Comparison of ENCODE assay signal across 8 cellular contexts in the genomic region with DNA sequence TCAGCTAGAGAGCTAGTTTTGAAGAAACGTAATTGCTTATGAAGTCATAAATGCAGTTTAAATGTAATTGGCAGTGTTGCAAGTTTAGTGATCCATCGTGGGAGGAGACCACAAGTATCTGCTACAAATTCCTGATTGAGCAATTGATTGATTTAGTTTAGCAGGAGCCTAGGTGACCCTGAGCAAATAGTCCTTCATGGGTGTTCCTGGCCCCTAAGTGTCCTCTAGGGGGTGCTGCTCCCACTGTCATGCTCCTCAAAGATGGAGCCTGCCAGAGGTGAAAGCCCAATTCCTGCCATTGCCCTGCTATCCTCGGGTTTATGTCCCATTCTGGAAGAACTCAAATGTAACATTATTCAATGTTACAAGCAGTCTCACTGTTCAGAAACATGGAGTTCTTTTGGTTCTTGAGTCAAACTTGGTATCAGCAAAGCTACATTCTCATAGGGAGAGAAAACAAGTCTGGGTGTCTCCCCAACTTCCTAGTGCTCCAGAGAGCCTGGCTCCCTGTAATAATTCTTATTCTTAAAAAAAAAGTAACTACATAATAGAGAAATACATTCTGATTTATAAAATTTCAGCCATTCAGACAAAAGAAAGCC. TPM values are rescaled to one million over a fixed set of nuclear protein-coding genes. Genes with fewer than 3 reads are reported as not detected.
DNase-seq lines count a peak whose midpoint lies in the region; ATAC-seq, FAIRE-seq and TF ChIP-seq lines count a peak whose summit lies in the region.

No MANE protein-coding gene starts in this region.

- H3K4me1 ChIP-seq in mammary epithelial cell (ENCODE audit: insufficient read depth, low read length), result no peaks in the 10 kb centered on the region
- H3K4me1 ChIP-seq in kidney (ENCODE audit: control insufficient read depth in 1 of 2, insufficient read depth in 1 of 2, low read depth in 1 of 2, low read length in 2 of 2), result peaks cover 0 to 3% of the 10 kb centered on the region in 2 donors

- DNase-seq in AG08396 (ENCODE audit: low spot score) (peak; percentile 83), NCI-H146 (lab: John Stamatoyannopoulos, UW) (peak; percentile 70), mammary epithelial cell (peak; percentile 36), kidney (no peak), NCI-H128 (lab: John Stamatoyannopoulos, UW; ENCODE audit: unreplicated experiment) (no peak)
- DNase-seq in stimulated activated CD4-positive, alpha-beta T cell treated with anti-CD3 and anti-CD28 coated beads, Interleukin-4, amount 100 ng/mL, for 4 hours, result peak; percentile 61 to 66

- 58% methylated on average over 3 of the region's 3 CpGs for WGBS in mammary epithelial cell (ENCODE audit: low coverage, missing lambda C conversion rate)

- H3K36me3 ChIP-seq in mammary epithelial cell (ENCODE audit: insufficient read depth, low read length), result no peaks in the 10 kb centered on the region
- no peaks in the 10 kb centered on the region for H3K36me3 ChIP-seq in kidney (ENCODE audit: control insufficient read depth in 1 of 2, insufficient read depth in 2 of 2, low read length in 2 of 2)

- no TSS peak for BruUV-seq in mammary epithelial cell (replicated peaks; lab: Mats Ljungman, UMichigan)

- no peak overlapping the region for H2AFZ ChIP-seq in mammary epithelial cell (ENCODE audit: low read depth, low read length)

- peak; percentile 46 for TF ChIP-seq CTCF in VCaP (conservative IDR thresholded peaks at IDR 0.05)
- TF ChIP-seq CTCF in mammary epithelial cell (conservative IDR thresholded peaks at IDR 0.05 in 1 of 2, IDR thresholded peaks at IDR 0.05 in 1 of 2; ENCODE audit: extremely low read depth in 1 of 2, insufficient read depth in 1 of 2, low read depth in 1 of 2, low read length in 2 of 2), result peak; percentile 85 to 89
- peak; percentile 50 for TF ChIP-seq CTCF in kidney (IDR thresholded peaks at IDR 0.05; ENCODE audit: borderline replicate concordance, extremely low read depth, insufficient read depth)

- H3K27me3 ChIP-seq in mammary epithelial cell (ENCODE audit: insufficient read depth, low read length), result no peaks in the 10 kb centered on the region

- CTCF ChIA-PET in mammary epithelial cell (lab: Charles Lee; ENCODE audit: low non-redundant PET), result interaction anchor here (0.7 kb wide), 1 partner anchor 30 kb away, joined by 4 read pairs; the partner anchor contains the start of gene SENP5

- in situ Hi-C loops in mammary epithelial cell (cut with MboI; ENCODE audit: low sequenced_read_pairs in 2 of 2), result no loop called here

- ATAC-seq in GM19351 (IDR thresholded peaks at IDR 0.05; ENCODE audit: unreplicated experiment), result peak; percentile 53

- H3K9me3 ChIP-seq in mammary epithelial cell (replicated peaks; ENCODE audit: insufficient read depth, low read length), result no peaks in the 10 kb centered on the region
- H3K9me3 ChIP-seq in kidney (ENCODE audit: control insufficient read depth in 1 of 2, low read length in 2 of 2), result no peaks in the 10 kb centered on the region

- H3K27ac ChIP-seq in VCaP, result no peak overlapping the region
- H3K27ac ChIP-seq in mammary epithelial cell (ENCODE audit: insufficient read depth, low read depth, low read length), result no peak overlapping the region
- no peak overlapping the region for H3K27ac ChIP-seq in kidney (ENCODE audit: low read depth in 2 of 2, low read length in 2 of 2)

- no peaks in the 10 kb centered on the region for H4K20me1 ChIP-seq in mammary epithelial cell (ENCODE audit: insufficient read depth, low read length)

- intact Hi-C loops in mammary epithelial cell (cut with micrococcal nuclease) (loop anchor here (1.0 kb wide), 2 partner anchors 104 to 131 kb away; partner anchors contain the start of gene NCBP2), kidney (cut with DNase I) (loop anchor here (10.0 kb wide), 1 partner anchor 127 kb away; the partner anchor contains the start of gene PIGZ)

- H3K4me3 ChIP-seq in mammary epithelial cell (replicated peaks in 1 of 3; ENCODE audit: insufficient read depth in 1 of 3, low read depth in 2 of 3, low read length in 3 of 3), result no peak overlapping the region
- H3K4me3 ChIP-seq in kidney (ENCODE audit: low read length in 2 of 2), result no peak overlapping the region

- no peaks in the 10 kb centered on the region for H3K79me2 ChIP-seq in mammary epithelial cell (ENCODE audit: insufficient read depth, low read length)

- dilution Hi-C loops in mammary epithelial cell (cut with HindIII; ENCODE audit: low sequenced_read_pairs), result no loop called here

- no peak for FAIRE-seq in kidney (lab: Jason Lieb, UNC)

- no peak overlapping the region for H3K9ac ChIP-seq in mammary epithelial cell (ENCODE audit: insufficient read depth, low read length)
- H3K9ac ChIP-seq in kidney (ENCODE audit: low read length in 2 of 2), result no peak overlapping the region

- no peak overlapping the region for H3K4me2 ChIP-seq in mammary epithelial cell (ENCODE audit: insufficient read depth, low read depth, low read length)

RNA-seq across cellular contexts. Expression of gene SENP5, which starts 29.8 kb away (rescaled TPM):
- total RNA-seq in mammary epithelial cell, result 10 to 100 TPM; 30.5 to 39.7 TPM
- polyA plus RNA-seq in mammary epithelial cell, result 9.5 TPM
- polyA minus RNA-seq in mammary epithelial cell, result 36.0 TPM
- total RNA-seq in kidney, result 27.5 TPM
- polyA plus RNA-seq in kidney (ENCODE audit: insufficient read depth, low read depth, low replicate concordance), result 5.8 TPM

Comparison
In these comparisons a context has a peak if more than half of its experiments do, and no peak if none do; other contexts are left out.
1. DNase-seq: peak in AG08396 (single experiment), NCI-H146 (single experiment), mammary epithelial cell (single experiment) and stimulated activated CD4-positive, alpha-beta T cell treated with anti-CD3 and anti-CD28 coated beads, Interleukin-4, amount 100 ng/mL, for 4 hours (2 of 2); none in kidney (single experiment) and NCI-H128 (single experiment).
2. Peak in every context shown above with its lines, with median percentiles within 50 percentile points of each other: CTCF ChIP-seq.